In the genomic region with DNA sequence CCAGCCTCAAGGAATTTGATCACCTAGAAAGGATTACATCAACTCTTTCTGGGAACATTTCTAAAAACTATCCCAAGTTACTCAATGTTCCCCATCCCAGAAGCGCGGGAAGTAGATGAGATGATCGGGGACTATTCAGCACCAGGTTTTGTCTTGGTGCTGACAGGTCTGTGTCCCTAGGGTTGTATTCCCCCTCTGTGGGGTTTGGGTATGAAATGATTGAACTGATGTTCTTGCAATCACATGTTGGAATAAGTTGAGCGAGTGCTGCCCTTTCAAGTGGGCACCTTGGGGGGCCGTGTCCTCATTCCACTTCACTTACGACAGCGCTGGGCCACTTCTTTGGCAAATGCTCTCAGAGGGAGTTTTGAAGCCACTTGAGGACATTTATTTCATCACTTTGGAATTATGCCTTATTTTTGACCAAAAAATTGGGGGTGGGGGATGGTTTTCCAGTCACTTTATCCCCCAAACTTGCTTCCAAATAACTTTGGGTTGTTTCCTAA, we compare ENCODE assay signal across 19 cellular contexts.
"Had no signal": no experiment of that assay in that cellular context is flagged by ENCODE, and none has a peak within 500 bp of the region (broad histone marks: within the 10 kb centered on the region; RNA-seq: fewer than 3 reads in every experiment).

No MANE protein-coding gene starts in this region.

- H3K4me1 ChIP-seq: esophagus squamous epithelium, gastrocnemius medialis, heart right ventricle, left lung, lower lobe of right lung had no signal

- H3K9me3 ChIP-seq: esophagus squamous epithelium, gastrocnemius medialis, heart right ventricle, left lung, lower lobe of right lung had no signal

- H3K4me3 ChIP-seq: coronary artery, dorsolateral prefrontal cortex, esophagus squamous epithelium, gastrocnemius medialis, heart right ventricle, left lung, lower lobe of right lung had no signal

- DNase-seq: dermis blood vessel endothelial cell; dorsolateral prefrontal cortex; effector CD4-positive, alpha-beta T cell; effector memory CD4-positive, alpha-beta T cell; esophagus squamous epithelium; foreskin fibroblast; foreskin melanocyte; gastrocnemius medialis; glutamatergic neuron; heart right ventricle; hippocampal formation; left cardiac atrium; left lung; left ventricle myocardium superior; lower lobe of right lung; mammary epithelial cell; mesendoderm; midbrain had no signal

- H3K36me3 ChIP-seq: esophagus squamous epithelium, gastrocnemius medialis, heart right ventricle, left lung, lower lobe of right lung had no signal

- ATAC-seq: gastrocnemius medialis, heart right ventricle, left lung, left ventricle myocardium superior, lower lobe of right lung had no signal

- H3K27me3 ChIP-seq: dorsolateral prefrontal cortex, gastrocnemius medialis had no signal

- H3K27ac ChIP-seq: coronary artery, esophagus squamous epithelium, gastrocnemius medialis, heart right ventricle, left lung, lower lobe of right lung had no signal
